ENCODE assay signal across 8 cellular contexts in genomic region chr5:101942321-101942882, GRCh38.
A peak's percentile ranks its signal among the peaks of the same experiment; 100 is the strongest.
DNase-seq lines count a peak whose midpoint lies in the region; ATAC-seq and TF ChIP-seq lines count a peak whose summit lies in the region.

No MANE protein-coding gene starts in this region.

- H3K9ac ChIP-seq in SK-N-MC (ENCODE audit: insufficient read length) = no peak overlapping the region

- TF ChIP-seq CTCF in hepatocyte (IDR thresholded peaks at IDR 0.05; ENCODE audit: poor library complexity) (peak; percentile 70), transverse colon (IDR thresholded peaks at IDR 0.05) (peak; percentile 35 to 63 (median 53))

- H3K4me3 ChIP-seq in SK-N-MC = no peak overlapping the region
- no peak overlapping the region for H3K4me3 ChIP-seq in hepatocyte
- H3K4me3 ChIP-seq in transverse colon = no peak overlapping the region

- TF ChIP-seq EP300 in transverse colon (IDR thresholded peaks at IDR 0.05; ENCODE audit: low read depth) = no peak

- no peaks in the 10 kb centered on the region for H3K9me2 ChIP-seq in hepatocyte (replicated peaks; ENCODE audit: insufficient read depth)

- H3K27ac ChIP-seq in SK-N-MC = no peak overlapping the region
- no peak overlapping the region for H3K27ac ChIP-seq in hepatocyte
- no peak overlapping the region for H3K27ac ChIP-seq in transverse colon

- in situ Hi-C loops in transverse colon (cut with MboI; ENCODE audit: low pct_ligation_motif_present in 1 of 4, low pct_unique_long_range_greater_than_20kb in 1 of 4, low sequenced_read_pairs in 3 of 4) = loop anchor here in 2 of 4 donors (10.0 kb wide), 1 partner anchor 282 kb away; no protein-coding TSS in a partner anchor

- no peaks in the 10 kb centered on the region for H3K79me2 ChIP-seq in hepatocyte

- no peaks in the 10 kb centered on the region for H4K20me1 ChIP-seq in hepatocyte (ENCODE audit: insufficient read depth, poor library complexity, severe bottlenecking)

- H3K4me2 ChIP-seq in hepatocyte = no peak overlapping the region

- H3K27me3 ChIP-seq in hepatocyte = no peaks in the 10 kb centered on the region
- H3K27me3 ChIP-seq in transverse colon = no peaks in the 10 kb centered on the region

- WGBS in hepatocyte (ENCODE audit: low lambda C conversion rate, missing lambda C conversion rate) = 44% methylated on average over 8 of the region's 8 CpGs
- 44 to 48% methylated on average over 3 to 8 of the region's 8 CpGs for WGBS in transverse colon (ENCODE audit: low coverage in 1 of 2), 2 donors

- H3K4me1 ChIP-seq in hepatocyte (ENCODE audit: insufficient read depth) (no peaks in the 10 kb centered on the region), transverse colon (no peaks in the 10 kb centered on the region)

- intact Hi-C loops in transverse colon (cut with DNase I; ENCODE audit: low total_unique reads) = no loop called here

- H3K9me3 ChIP-seq in SK-N-MC (ENCODE audit: low read depth, low read length) = no peaks in the 10 kb centered on the region
- no peaks in the 10 kb centered on the region for H3K9me3 ChIP-seq in hepatocyte (ENCODE audit: low read depth)
- H3K9me3 ChIP-seq in transverse colon = no peaks in the 10 kb centered on the region

- peak; percentile 81 for ATAC-seq in GM21737 (IDR thresholded peaks at IDR 0.05; ENCODE audit: unreplicated experiment)

- H3K36me3 ChIP-seq in SK-N-MC (ENCODE audit: insufficient read depth, low read length) (no peaks in the 10 kb centered on the region), hepatocyte (replicated peaks; ENCODE audit: insufficient read depth, low read depth) (no peaks in the 10 kb centered on the region), transverse colon (no peaks in the 10 kb centered on the region)

- H2AFZ ChIP-seq in hepatocyte = no peak overlapping the region

- TF ChIP-seq POLR2A in transverse colon (IDR thresholded peaks at IDR 0.05) = no peak

- DNase-seq in NCI-H1105 treated with DMSO at 0.1 percent for 48 hours (lab: John Stamatoyannopoulos, UW) (peak; percentile 23), NCI-H1105 (lab: John Stamatoyannopoulos, UW) (no peak), HuH-7 (ENCODE audit: low spot score) (peak; percentile 28), SK-N-MC (ENCODE audit: low read depth, low spot score) (peak; percentile 22), hepatocyte (ENCODE audit: low spot score) (peak; percentile 66), transverse colon (peak; percentile 12), hepatic stellate cell (ENCODE audit: low spot score) (no peak)

Comparison
In these comparisons a context has a peak if more than half of its experiments do, and no peak if none do; other contexts are left out.
1. DNase-seq: peak in NCI-H1105 treated with DMSO at 0.1 percent for 48 hours (single experiment), HuH-7 (single experiment), SK-N-MC (single experiment), hepatocyte (single experiment) and transverse colon (single experiment); none in NCI-H1105 (single experiment) and hepatic stellate cell (single experiment).